19 cellular contexts compared by ENCODE assay signal in the genomic region with DNA sequence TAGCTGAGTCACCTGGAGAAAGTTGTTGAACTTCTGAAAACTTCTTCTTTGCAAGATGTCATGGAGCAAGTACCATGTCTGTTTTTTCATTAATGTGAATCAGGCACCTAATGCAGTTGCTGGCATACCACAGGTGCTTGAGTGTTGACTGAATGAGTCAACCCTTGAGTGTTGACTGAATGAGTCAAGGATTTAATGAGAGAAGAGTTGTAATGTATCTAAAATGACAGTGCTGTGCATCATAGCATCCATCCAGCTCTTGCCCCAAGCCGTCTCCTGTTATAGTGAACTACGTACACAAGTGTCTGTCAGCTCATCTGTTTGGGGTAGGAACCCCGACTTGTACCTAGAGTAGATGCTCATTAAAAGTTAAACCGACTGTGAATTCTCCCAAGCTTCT.
A peak's percentile ranks its signal among the peaks of the same experiment; 100 is the strongest.
DNase-seq lines count a peak whose midpoint lies in the region; ATAC-seq, FAIRE-seq and TF ChIP-seq lines count a peak whose summit lies in the region.
"Had no signal": no experiment of that assay in that cellular context is flagged by ENCODE, and none has a peak within 500 bp of the region (broad histone marks: within the 10 kb centered on the region; RNA-seq: fewer than 3 reads in every experiment).

No MANE protein-coding gene starts in this region.

- no peak overlapping the region for H3K56ac ChIP-seq in mesendoderm (ENCODE audit: low read length)

- H2BK5ac ChIP-seq in mesendoderm (ENCODE audit: low read length): no peak overlapping the region

- H3K9ac ChIP-seq in mesendoderm (ENCODE audit: low read length): no peak overlapping the region

- no peak overlapping the region for H4K5ac ChIP-seq in mesendoderm (ENCODE audit: low read length)

- H2AK5ac ChIP-seq in mesendoderm (ENCODE audit: low read length): no peak overlapping the region

- no peaks in the 10 kb centered on the region for H3K9me3 ChIP-seq in gastroesophageal sphincter
- H3K9me3 ChIP-seq: prostate gland, thyroid gland had no signal

- no peak overlapping the region for H3K4me2 ChIP-seq in mesendoderm (ENCODE audit: low read length)

- H3K27ac ChIP-seq in gastroesophageal sphincter (no peak overlapping the region), mesendoderm (ENCODE audit: low read depth, low read length) (no peak overlapping the region)
- H3K27ac ChIP-seq: prostate gland, thyroid gland, VCaP had no signal

- no peak for FAIRE-seq in RCC 7860 (lab: Jason Lieb, UNC)

- no peaks in the 10 kb centered on the region for H3K79me2 ChIP-seq in mesendoderm (ENCODE audit: control insufficient read depth, insufficient read depth, low read length)

- no peak overlapping the region for H4K8ac ChIP-seq in mesendoderm (ENCODE audit: low read depth, low read length)

- no peak for TF ChIP-seq CTCF in gastroesophageal sphincter (IDR thresholded peaks at IDR 0.05)

- TF ChIP-seq POLR2A in gastroesophageal sphincter (IDR thresholded peaks at IDR 0.05): no peak

- no peak overlapping the region for H3K4ac ChIP-seq in mesendoderm (ENCODE audit: low read depth, low read length)

- H3K79me1 ChIP-seq in mesendoderm (ENCODE audit: low read length): peaks cover 8% of the 10 kb centered on the region

- H3K4me1 ChIP-seq in gastroesophageal sphincter (peaks cover 8 to 63% (median 8%) of the 10 kb centered on the region in 3 donors), mesendoderm (ENCODE audit: control insufficient read depth, low read depth, low read length) (no peaks in the 10 kb centered on the region)
- H3K4me1 ChIP-seq: prostate gland, thyroid gland had no signal

- peak; percentile 93 for ATAC-seq in esophagus mucosa
- no peak for ATAC-seq in gastroesophageal sphincter
- ATAC-seq in HG02759 (IDR thresholded peaks at IDR 0.05; ENCODE audit: unreplicated experiment): no peak
- ATAC-seq: activated CD8-positive, alpha-beta memory T cell treated with anti-CD3 and anti-CD28 coated beads, Interleukin-2, amount 10 ng/mL, durations not matched to agents 7 days and 5 days; left colon; Right ventricle myocardium inferior had no signal

- no peak overlapping the region for H2BK120ac ChIP-seq in mesendoderm (ENCODE audit: low read depth, low read length)

- DNase-seq in A172 (ENCODE audit: low spot score) (peak; percentile 32), EH (ENCODE audit: low read depth) (peak; percentile 58), RCC 7860 (ENCODE audit: low spot score) (peak; percentile 62), mesendoderm (no peak), inferior parietal cortex (ENCODE audit: extremely low spot score) (no peak)
- DNase-seq: activated CD8-positive, alpha-beta memory T cell treated with anti-CD3 and anti-CD28 coated beads, Interleukin-2, amount 10 ng/mL, durations not matched to agents 7 days and 5 days; activated naive CD8-positive, alpha-beta T cell treated with anti-CD3 and anti-CD28 coated beads, Interleukin-2, amount 10 ng/mL, durations not matched to agents 7 days and 5 days; cerebellar nuclear complex; glutamatergic neuron; left colon; NCI-H1105; NCI-H526 treated with DMSO at 0.1 percent for 48 hours; thyroid gland had no signal

- H2BK15ac ChIP-seq in mesendoderm (replicated peaks; ENCODE audit: low read depth): no peak overlapping the region

- no peak overlapping the region for H3K18ac ChIP-seq in mesendoderm (ENCODE audit: low read length)

- WGBS in gastroesophageal sphincter (ENCODE audit: low coverage in 1 of 2), 2 donors: 98 to 100% methylated on average over 4 of the region's 4 CpGs
- WGBS in mesendoderm (ENCODE audit: extremely low coverage, insufficient coverage, low lambda C conversion rate): no CpG with 5 or more reads among the region's 4 CpGs

- no peak for TF ChIP-seq EP300 in gastroesophageal sphincter (IDR thresholded peaks at IDR 0.05)

- no peak overlapping the region for H3K23ac ChIP-seq in mesendoderm (ENCODE audit: low read length)

- H3K27me3 ChIP-seq in gastroesophageal sphincter: no peaks in the 10 kb centered on the region
- no peaks in the 10 kb centered on the region for H3K27me3 ChIP-seq in mesendoderm (ENCODE audit: insufficient read depth, low read length, poor library complexity)
- H3K27me3 ChIP-seq: thyroid gland had no signal

- H3K4me3 ChIP-seq in gastroesophageal sphincter (no peak overlapping the region), mesendoderm (ENCODE audit: low read length) (no peak overlapping the region)
- H3K4me3 ChIP-seq: prostate gland, thyroid gland had no signal

- H3K36me3 ChIP-seq in gastroesophageal sphincter: peaks cover 0 to 77% of the 10 kb centered on the region in 2 donors
- peaks cover 36% of the 10 kb centered on the region for H3K36me3 ChIP-seq in mesendoderm (ENCODE audit: control insufficient read depth, insufficient read depth, low read length)
- H3K36me3 ChIP-seq: prostate gland had no signal

Comparison
In these comparisons a context has a peak if more than half of its experiments do, and no peak if none do; other contexts are left out.
1. DNase-seq: peak in A172 (single experiment), EH (single experiment) and RCC 7860 (single experiment); none in mesendoderm (single experiment) and inferior parietal cortex (single experiment).